In the genomic region with DNA sequence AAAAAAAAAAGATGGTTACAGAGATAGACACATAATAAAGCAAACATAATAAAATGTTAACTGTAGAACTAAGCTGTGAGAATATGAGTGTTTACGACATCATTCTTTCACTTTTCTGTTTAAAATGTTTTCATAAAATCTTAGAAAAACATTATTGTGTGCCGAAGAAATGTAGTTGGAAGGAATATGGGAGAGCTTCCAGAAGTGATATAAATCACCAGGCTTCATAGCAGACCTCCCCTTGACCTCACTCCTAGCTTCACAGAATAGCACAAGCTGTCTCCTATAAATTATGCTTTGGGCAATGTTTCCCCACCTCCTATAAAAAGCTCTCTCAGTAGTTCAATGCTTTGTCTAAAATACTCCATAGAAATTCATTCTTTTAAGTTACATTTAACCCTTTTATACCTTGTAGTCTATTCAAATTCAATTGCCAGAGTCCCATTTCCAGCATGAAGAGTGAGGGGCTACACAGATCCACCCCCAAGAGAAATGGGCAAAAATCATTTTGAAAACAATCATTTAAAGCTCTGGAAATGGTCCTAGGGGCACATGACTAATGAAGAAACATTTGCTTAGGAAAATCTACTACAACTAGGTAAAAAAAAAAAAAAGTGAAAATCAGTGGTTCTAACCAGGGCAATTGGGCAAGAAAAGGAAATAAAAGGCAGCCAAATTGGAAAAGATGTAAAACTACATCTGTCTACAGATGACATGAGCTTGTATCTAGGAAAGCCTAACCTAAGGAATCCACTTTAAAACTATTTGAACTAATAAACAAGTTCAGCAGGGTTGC, we compare ENCODE assay signal across 12 cellular contexts. TPM values are rescaled to one million over a fixed set of nuclear protein-coding genes. Genes with fewer than 3 reads are reported as not detected.
DNase-seq lines count a peak whose midpoint lies in the region; ATAC-seq, FAIRE-seq and TF ChIP-seq lines count a peak whose summit lies in the region.
"Had no signal": no experiment of that assay in that cellular context is flagged by ENCODE, and none has a peak within 500 bp of the region (broad histone marks: within the 10 kb centered on the region; RNA-seq: fewer than 3 reads in every experiment).

No MANE protein-coding gene starts in this region.

- peak overlapping the region; percentile 33 for H3K4me2 ChIP-seq in skeletal muscle satellite cell (ENCODE audit: low read length)

- no peak for ATAC-seq in HG03439 (IDR thresholded peaks at IDR 0.05; ENCODE audit: unreplicated experiment)
- ATAC-seq: activated naive CD8-positive, alpha-beta T cell treated with anti-CD3 and anti-CD28 coated beads, Interleukin-2, amount 50 U/mL, for 24 hours had no signal

- FAIRE-seq in GM12892 (lab: Jason Lieb, UNC): no peak

- H3K36me3 ChIP-seq in skeletal muscle satellite cell (ENCODE audit: insufficient read depth, low read length): no peaks in the 10 kb centered on the region

- no peak overlapping the region for H3K4me3 ChIP-seq in skeletal muscle satellite cell (ENCODE audit: low read length)
- H3K4me3 ChIP-seq: SK-N-MC had no signal

- H3K9ac ChIP-seq in skeletal muscle satellite cell (ENCODE audit: low read depth, low read length): no peak overlapping the region

- DNase-seq in GM04503 (ENCODE audit: low read depth): peak; percentile 67
- peak; percentile 94 for DNase-seq in amniotic epithelial cell (ENCODE audit: low read depth)
- peak; percentile 72 for DNase-seq in iris pigment epithelial cell (ENCODE audit: low read depth)
- DNase-seq in inferior parietal cortex (ENCODE audit: extremely low spot score): no peak
- no peak for DNase-seq in activated CD4-positive, alpha-beta T cell treated with anti-CD3 and anti-CD28 coated beads for 4 hours
- no peak for DNase-seq in GM12892 (ENCODE audit: insufficient read length)
- DNase-seq: activated B cell treated with CpG ODN at 0.5 μM for 24 hours; activated naive CD8-positive, alpha-beta T cell treated with anti-CD3 and anti-CD28 coated beads, Interleukin-2, amount 50 U/mL, for 24 hours; posterior cingulate gyrus had no signal

- TF ChIP-seq POLR2A in GM12892 (IDR thresholded peaks at IDR 0.05; ENCODE audit: low read depth, low read length): no peak

- H3K4me1 ChIP-seq in skeletal muscle satellite cell (ENCODE audit: control insufficient read depth, insufficient read depth, low read length): peaks cover 14% of the 10 kb centered on the region

- H3K27me3 ChIP-seq in skeletal muscle satellite cell (ENCODE audit: control insufficient read depth, insufficient read depth, low read length): no peaks in the 10 kb centered on the region

- H3K9me3 ChIP-seq in skeletal muscle satellite cell (replicated peaks; ENCODE audit: low read length): no peaks in the 10 kb centered on the region

RNA-seq across cellular contexts. Expression of a gene that starts 9.6 kb away (rescaled TPM):
- 0.25 and 0.44 TPM in 2 replicates for total RNA-seq in skeletal muscle satellite cell (2012; rRNA removed)
- polyA plus RNA-seq in GM12892 (2012; ENCODE audit: missing spikeins): 0.08 TPM

Comparison
In these comparisons a context has a peak if more than half of its experiments do, and no peak if none do; other contexts are left out.
1. DNase-seq: peak in GM04503 (single experiment), amniotic epithelial cell (single experiment) and iris pigment epithelial cell (single experiment); none in inferior parietal cortex (single experiment), activated CD4-positive, alpha-beta T cell treated with anti-CD3 and anti-CD28 coated beads for 4 hours (0 of 2) and GM12892 (single experiment).